In the genomic region with DNA sequence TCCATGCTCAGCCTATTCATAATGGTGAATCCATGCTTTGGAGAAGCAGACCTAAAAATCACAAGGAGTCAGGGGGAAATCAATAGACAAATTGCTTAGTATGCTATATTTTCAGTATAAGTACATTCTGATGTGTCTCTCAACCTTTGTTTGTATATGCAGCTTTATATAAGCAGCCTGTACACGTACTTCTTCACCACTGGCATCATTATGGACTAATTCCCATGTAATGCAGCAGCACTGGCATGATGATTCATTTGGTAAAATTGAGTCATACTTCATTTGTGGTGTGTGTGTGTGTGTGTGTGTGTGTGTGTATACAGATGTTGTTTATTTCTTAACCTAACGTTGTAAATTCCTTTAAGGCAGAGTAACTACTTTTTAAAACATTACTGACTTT, we compare ENCODE assay signal across 8 cellular contexts. TPM values are rescaled to one million over a fixed set of nuclear protein-coding genes. Genes with fewer than 3 reads are reported as not detected.
DNase-seq lines count a peak whose midpoint lies in the region; ATAC-seq and TF ChIP-seq lines count a peak whose summit lies in the region.

No MANE protein-coding gene starts in this region.

- POLR2A ChIA-PET in naive thymus-derived CD8-positive, alpha-beta T cell (lab: Charles Lee) = no interaction called here

- H3K27ac Mint-ChIP-seq in endodermal cell (no peak overlapping the region), endothelial cell (ENCODE audit: unreplicated experiment) (no peak overlapping the region)
- peak overlapping the region in 1 of 10 donors; percentile 80 for H3K27ac Mint-ChIP-seq in naive thymus-derived CD8-positive, alpha-beta T cell

- peaks cover 5 to 24% (median 15%) of the 10 kb centered on the region in 4 donors for H3K4me1 ChIP-seq in liver (ENCODE audit: control insufficient read depth in 4 of 4, insufficient read depth in 4 of 4, low read length in 3 of 4)
- H3K4me1 ChIP-seq in endodermal cell (ENCODE audit: control insufficient read depth, insufficient read depth, low read length) = no peaks in the 10 kb centered on the region

- H3K9ac ChIP-seq in liver (ENCODE audit: low read depth in 1 of 2, low read length in 2 of 2) (no peak overlapping the region), endodermal cell (ENCODE audit: extremely low read depth, low read length, poor library complexity, severe bottlenecking) (no peak overlapping the region)

- DNase-seq in AG09319 (ENCODE audit: extremely low read depth, low read depth) (peak; percentile 81), M059J (ENCODE audit: low read depth) (peak; percentile 90), astrocyte of the cerebellum (ENCODE audit: low read depth) (peak; percentile 41), endodermal cell (no peak), endothelial cell (ENCODE audit: low spot score) (no peak), C1 segment of cervical spinal cord (lab: John Stamatoyannopoulos, UW) (no peak)
- no peak for DNase-seq in naive thymus-derived CD8-positive, alpha-beta T cell

- H3K27ac ChIP-seq in liver (ENCODE audit: low read depth in 1 of 2, low read length in 2 of 2) = peak overlapping the region; percentile 43 to 97
- H3K27ac ChIP-seq in endodermal cell (ENCODE audit: low read depth, low read length) = no peak overlapping the region

- H3K9me3 ChIP-seq in liver (ENCODE audit: control insufficient read depth in 4 of 4, low read length in 3 of 4) = no peaks in the 10 kb centered on the region
- H3K9me3 ChIP-seq in endodermal cell (ENCODE audit: control insufficient read depth, low read length) = no peaks in the 10 kb centered on the region

- no peaks in the 10 kb centered on the region for H3K27me3 Mint-ChIP-seq in endodermal cell (ENCODE audit: insufficient read depth)
- H3K27me3 Mint-ChIP-seq in naive thymus-derived CD8-positive, alpha-beta T cell = no peaks in the 10 kb centered on the region
- H3K27me3 Mint-ChIP-seq in endothelial cell (ENCODE audit: unreplicated experiment) = peaks cover 2% of the 10 kb centered on the region

- H3K36me3 Mint-ChIP-seq in endodermal cell (ENCODE audit: low read depth) (peaks cover 50% of the 10 kb centered on the region), endothelial cell (ENCODE audit: low read depth, unreplicated experiment) (peaks cover 13% of the 10 kb centered on the region)
- peaks cover 8 to 78% (median 50%) of the 10 kb centered on the region in 3 donors for H3K36me3 Mint-ChIP-seq in naive thymus-derived CD8-positive, alpha-beta T cell

- in situ Hi-C loops in astrocyte of the cerebellum (cut with HindIII; ENCODE audit: low sequenced_read_pairs) = no loop called here

- no peak for TF ChIP-seq RAD21 in liver (IDR thresholded peaks at IDR 0.05)

- H3K27me3 ChIP-seq in liver (ENCODE audit: control insufficient read depth in 4 of 4, insufficient read depth in 4 of 4, low read length in 3 of 4) = no peaks in the 10 kb centered on the region
- no peaks in the 10 kb centered on the region for H3K27me3 ChIP-seq in endodermal cell (ENCODE audit: control insufficient read depth, insufficient read depth, low read length, poor library complexity, severe bottlenecking)

- H3K4me1 Mint-ChIP-seq in endodermal cell (peaks cover 12% of the 10 kb centered on the region), endothelial cell (ENCODE audit: unreplicated experiment) (peaks cover 7% of the 10 kb centered on the region)
- H3K4me1 Mint-ChIP-seq in naive thymus-derived CD8-positive, alpha-beta T cell = peaks cover 15 to 31% (median 25%) of the 10 kb centered on the region in 4 donors

- no peak overlapping the region for H3K4me3 Mint-ChIP-seq in endodermal cell
- H3K4me3 Mint-ChIP-seq in naive thymus-derived CD8-positive, alpha-beta T cell = peak overlapping the region in 1 of 10 donors; percentile 21
- H3K4me3 Mint-ChIP-seq in endothelial cell (ENCODE audit: unreplicated experiment) = no peak overlapping the region

- ATAC-seq in naive thymus-derived CD8-positive, alpha-beta T cell = no peak

- TF ChIP-seq CTCF in AG09319 (IDR thresholded peaks at IDR 0.05; ENCODE audit: low read depth, low read length) (no peak), astrocyte of the cerebellum (IDR thresholded peaks at IDR 0.05; ENCODE audit: low read depth, low read length, missing control alignments) (no peak), liver (IDR thresholded peaks at IDR 0.05; ENCODE audit: low read depth, low read length, missing input control) (no peak), endodermal cell (conservative IDR thresholded peaks at IDR 0.05) (no peak), endothelial cell (IDR thresholded peaks at IDR 0.05; ENCODE audit: unreplicated experiment) (no peak)

- H3K4me3 ChIP-seq in astrocyte of the cerebellum (ENCODE audit: low read depth, low read length) (no peak overlapping the region), liver (ENCODE audit: low read depth in 1 of 3, low read length in 3 of 3) (no peak overlapping the region), endodermal cell (ENCODE audit: low read length) (no peak overlapping the region)

- H3K36me3 ChIP-seq in liver (ENCODE audit: control insufficient read depth in 4 of 4, insufficient read depth in 3 of 4, low read depth in 1 of 4, low read length in 3 of 4) (peaks cover 0 to 10% (median 6%) of the 10 kb centered on the region in 4 donors), endodermal cell (ENCODE audit: control insufficient read depth, insufficient read depth, low read length) (peaks cover 58% of the 10 kb centered on the region)

- H3K9me3 Mint-ChIP-seq in endodermal cell = no peaks in the 10 kb centered on the region
- no peaks in the 10 kb centered on the region for H3K9me3 Mint-ChIP-seq in naive thymus-derived CD8-positive, alpha-beta T cell
- H3K9me3 Mint-ChIP-seq in endothelial cell (ENCODE audit: unreplicated experiment) = no peaks in the 10 kb centered on the region

- WGBS in liver = 31% methylated on average over 2 of the region's 2 CpGs
- WGBS in endodermal cell (ENCODE audit: insufficient coverage in 1 of 2, insufficient read length in 1 of 2), 2 experiments = 91 to 100% methylated on average over 1 of the region's 2 CpGs

TF ChIP-seq in liver, 16 proteins besides CTCF, POLR2A, EP300 and RAD21 (continues in another document):
- TF ChIP-seq RXRA (IDR thresholded peaks at IDR 0.05) (no peak), FOXA1 (IDR thresholded peaks at IDR 0.05) (no peak), YY1 (IDR thresholded peaks at IDR 0.05) (no peak), GABPA (IDR thresholded peaks at IDR 0.05 in 1 of 2, conservative IDR thresholded peaks at IDR 0.05 in 1 of 2) (no peak), MAX (IDR thresholded peaks at IDR 0.05) (no peak), REST (IDR thresholded peaks at IDR 0.05) (no peak), HNF4G (IDR thresholded peaks at IDR 0.05) (no peak), FOXA2 (IDR thresholded peaks at IDR 0.05) (no peak)

RNA-seq across cellular contexts. Expression of gene DCP1B, which starts 10.9 kb away (rescaled TPM):
- total RNA-seq in M059J (2014; rRNA removed; shearing (Covaris generic)) = 12.6 and 12.9 TPM in 2 replicates
- total RNA-seq in liver (1 to 10 TPM; 3.5 to 5.1 TPM), endodermal cell (10 to 100 TPM; 18.3 to 35.4 TPM), endothelial cell (ENCODE audit: unreplicated experiment) (13.6 TPM)
- polyA plus RNA-seq in liver = 1 to 10 TPM; 4.0 to 5.5 TPM
- 26.9 TPM for polyA plus RNA-seq in endodermal cell (2013, experiment 1 of 2)
- polyA plus RNA-seq in endodermal cell (2013, experiment 2 of 2) = 25.0 TPM
- 10 to 100 TPM; 20.9 to 23.2 TPM for total RNA-seq in naive thymus-derived CD8-positive, alpha-beta T cell
- 10 to 100 TPM; 10.0 to 24.4 (median 16.1) TPM for polyA plus RNA-seq in naive thymus-derived CD8-positive, alpha-beta T cell

RNA-seq across cellular contexts. Expression of gene CACNA1C, which starts 59.4 kb away (rescaled TPM):
- 1.1 and 3.6 TPM in 2 replicates for total RNA-seq in M059J (2014; rRNA removed; shearing (Covaris generic))
- total RNA-seq in liver (1 to 10 TPM in 1 of 2 donors, under 1 TPM in 1; 0.37 to 1.9 TPM), endodermal cell (1 to 10 TPM in 1 of 2 donors, under 1 TPM in 1; 0.86 to 6.3 TPM), endothelial cell (ENCODE audit: unreplicated experiment) (11.1 TPM)
- polyA plus RNA-seq in liver = under 1 TPM; 0.23 to 0.44 TPM
- polyA plus RNA-seq in endodermal cell (2013, experiment 1 of 2) = 1.3 TPM
- 2.6 TPM for polyA plus RNA-seq in endodermal cell (2013, experiment 2 of 2)
- total RNA-seq in naive thymus-derived CD8-positive, alpha-beta T cell = under 1 TPM; 0.16 to 0.21 TPM
- polyA plus RNA-seq in naive thymus-derived CD8-positive, alpha-beta T cell = under 1 TPM; 0.05 to 0.21 (median 0.10) TPM

Comparison
In these comparisons a context has a peak if more than half of its experiments do, and no peak if none do; other contexts are left out.
1. DNase-seq: peak in AG09319 (single experiment), M059J (single experiment) and astrocyte of the cerebellum (single experiment); none in endodermal cell (single experiment), naive thymus-derived CD8-positive, alpha-beta T cell (0 of 10), endothelial cell (single experiment) and C1 segment of cervical spinal cord (0 of 14).